12 cellular contexts compared by ENCODE assay signal in the genomic region with DNA sequence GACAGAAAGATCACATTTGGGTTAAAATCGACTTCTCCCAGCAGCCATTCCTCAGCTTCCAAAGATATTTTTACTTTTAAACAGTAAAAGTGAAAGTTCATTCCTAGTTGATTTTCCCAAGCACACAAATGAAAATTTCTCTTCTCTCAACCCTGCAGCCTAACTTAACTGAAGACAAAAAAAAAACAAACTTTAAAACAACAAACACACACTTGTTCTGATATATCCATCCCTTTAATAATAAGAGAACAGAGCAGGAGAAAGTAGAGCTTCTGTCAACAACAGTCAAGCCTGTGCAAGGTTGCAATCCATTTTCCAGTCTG.
DNase-seq lines count a peak whose midpoint lies in the region; ATAC-seq and TF ChIP-seq lines count a peak whose summit lies in the region.
"Had no signal": no experiment of that assay in that cellular context is flagged by ENCODE, and none has a peak within 500 bp of the region (broad histone marks: within the 10 kb centered on the region; RNA-seq: fewer than 3 reads in every experiment).

No MANE protein-coding gene starts in this region.

- peaks cover 45% of the 10 kb centered on the region for H3K4me1 ChIP-seq in ACC112 (ENCODE audit: control insufficient read depth, insufficient read depth, low read length, unreplicated experiment)
- peaks cover 3 to 46% of the 10 kb centered on the region in 2 donors for H3K4me1 ChIP-seq in breast epithelium

- peaks cover 48 to 83% of the 10 kb centered on the region in 2 donors for H3K4me1 Mint-ChIP-seq in natural killer cell

- TF ChIP-seq POLR2A in breast epithelium (IDR thresholded peaks at IDR 0.05), result no peak

- ATAC-seq in GM19035 (IDR thresholded peaks at IDR 0.05; ENCODE audit: unreplicated experiment) (peak; percentile 1), natural killer cell (no peak), HG03108 (IDR thresholded peaks at IDR 0.05; ENCODE audit: unreplicated experiment) (no peak)
- ATAC-seq: PC-3 had no signal

- H3K9me3 ChIP-seq in breast epithelium, result no peaks in the 10 kb centered on the region

- intact Hi-C loops in breast epithelium (cut with DNase I; ENCODE audit: low total_unique reads) (loop anchor here (10.0 kb wide), 1 partner anchor 71 kb away; a partner anchor contains a TSS), natural killer cell (cut with micrococcal nuclease) (loop anchor here (5.0 kb wide), 1 partner anchor 73 kb away; a partner anchor contains a TSS), dorsolateral prefrontal cortex (cut with DNase I) (no loop called here)

- peaks cover 7% of the 10 kb centered on the region for H3K36me3 Mint-ChIP-seq in natural killer cell

- peaks cover 24 to 48% of the 10 kb centered on the region in 2 donors for H3K27me3 Mint-ChIP-seq in natural killer cell (ENCODE audit: low read depth in 2 of 2)

- DNase-seq in breast epithelium (ENCODE audit: low spot score in 2 of 2) (no peak), natural killer cell (no peak), dorsolateral prefrontal cortex (no peak), OCI-M1 (lab: John Stamatoyannopoulos, UW) (no peak), SKM-1 treated with dmso at 0.1 percent for 144 hours (lab: John Stamatoyannopoulos, UW; ENCODE audit: unreplicated experiment) (no peak)
- DNase-seq: NCI-H1694 treated with DMSO at 0.1 percent for 48 hours; PC-3; stimulated activated CD4-positive, alpha-beta T cell treated with anti-CD3 and anti-CD28 coated beads, Interleukin-12 subunit alpha, Interleukin-12 subunit beta, amount 100 ng/mL, for 4 hours had no signal

- no peaks in the 10 kb centered on the region for H3K27me3 ChIP-seq in ACC112 (ENCODE audit: insufficient read depth, low read length)
- no peaks in the 10 kb centered on the region for H3K27me3 ChIP-seq in breast epithelium
- H3K27me3 ChIP-seq in dorsolateral prefrontal cortex, result no peaks in the 10 kb centered on the region

- H3K9me3 Mint-ChIP-seq in natural killer cell, result no peaks in the 10 kb centered on the region

- H3K4me3 ChIP-seq in ACC112 (ENCODE audit: low read depth, low read length), result peak overlapping the region; percentile 58
- H3K4me3 ChIP-seq in breast epithelium, result no peak overlapping the region
- H3K4me3 ChIP-seq in dorsolateral prefrontal cortex, result no peak overlapping the region

- peak overlapping the region; percentile 62 for H3K4me3 Mint-ChIP-seq in natural killer cell

- H3K27ac ChIP-seq in ACC112 (ENCODE audit: low read depth, low read length) (peak overlapping the region; percentile 11; the same call in 1 of the 2 replicates), breast epithelium (peak overlapping the region; percentile 13 to 27), dorsolateral prefrontal cortex (peak overlapping the region in 7 of 59 donors; percentile 4 to 64 (median 23))
- H3K27ac ChIP-seq: epithelial cell of prostate had no signal

- 0 out of 2 replicates have a peak, but pooled peaks cover 2% of the 10 kb centered on the region for H3K36me3 ChIP-seq in ACC112 (ENCODE audit: insufficient read depth, low read length)
- no peaks in the 10 kb centered on the region for H3K36me3 ChIP-seq in breast epithelium

- H3K27ac Mint-ChIP-seq in natural killer cell, result peak overlapping the region; percentile 34 to 57

- no peak for TF ChIP-seq CTCF in breast epithelium (IDR thresholded peaks at IDR 0.05)
- TF ChIP-seq CTCF in natural killer cell (IDR thresholded peaks at IDR 0.05), result no peak
- no peak for TF ChIP-seq CTCF in dorsolateral prefrontal cortex (IDR thresholded peaks at IDR 0.05 in 54 of 56, conservative IDR thresholded peaks at IDR 0.05 in 2 of 56; ENCODE audit: low read depth in 1 of 56, partially characterized antibody in 56 of 56)

- H3K79me2 ChIP-seq in ACC112 (ENCODE audit: control insufficient read depth, insufficient read depth, low read length, unreplicated experiment), result peaks cover 92% of the 10 kb centered on the region

- H2AFZ ChIP-seq in ACC112 (ENCODE audit: low read length, unreplicated experiment), result no peak overlapping the region

Comparison
In these comparisons a context has a peak if more than half of its experiments do, and no peak if none do; other contexts are left out.
1. intact Hi-C loops: an anchor here in breast epithelium (10.0 kb wide) and natural killer cell (5.0 kb wide); none called in dorsolateral prefrontal cortex.